In genomic region chr15:68488966-68489365, GRCh38 we compare ENCODE assay signal across 16 cellular contexts. TPM values are rescaled to one million over a fixed set of nuclear protein-coding genes. Genes with fewer than 3 reads are reported as not detected.
"Had no signal": no experiment of that assay in that cellular context is flagged by ENCODE, and none has a peak within 500 bp of the region (broad histone marks: within the 10 kb centered on the region; RNA-seq: fewer than 3 reads in every experiment).

No MANE protein-coding gene starts in this region.

- H3K27ac Mint-ChIP-seq: activated naive CD8-positive, alpha-beta T cell; activated T-cell treated with anti-CD3 and anti-CD28 coated beads, Interleukin-2, amount 50 U/mL, for 24 hours; memory B cell; stimulated activated naive CD8-positive, alpha-beta T cell treated with anti-CD3 and anti-CD28 coated beads, Interleukin-15, amount 100 ng/mL, for 72 hours had no signal

- H3K4me3 ChIP-seq: esophagus squamous epithelium, left ventricle myocardium inferior, ovary, testis had no signal

- H3K36me3 ChIP-seq: esophagus squamous epithelium, left ventricle myocardium inferior, ovary had no signal

- H3K27me3 ChIP-seq: ovary, testis had no signal

- DNase-seq: activated effector memory CD4-positive, alpha-beta T cell treated with anti-CD3 and anti-CD28 coated beads, Interleukin-2, amount 50 U/mL, for 16 hours; activated T-cell treated with anti-CD3 and anti-CD28 coated beads, Interleukin-2, amount 50 U/mL, for 24 hours; esophagus squamous epithelium; foreskin keratinocyte; left ventricle myocardium inferior; ovary; retina; stimulated activated CD4-positive, alpha-beta T cell treated with anti-CD3 and anti-CD28 coated beads, Interleukin-15, amount 100 ng/mL, for 24 hours; stimulated activated CD4-positive, alpha-beta T cell treated with anti-CD3 and anti-CD28 coated beads, Interleukin-4, amount 100 ng/mL, for 24 hours; stimulated activated naive CD8-positive, alpha-beta T cell treated with anti-CD3 and anti-CD28 coated beads, Interleukin-15, amount 100 ng/mL, for 72 hours; T-helper 2 cell; testis had no signal

- H3K27ac ChIP-seq: foreskin keratinocyte, left ventricle myocardium inferior, ovary, testis had no signal

- H3K4me1 Mint-ChIP-seq: memory B cell; stimulated activated naive CD8-positive, alpha-beta T cell treated with anti-CD3 and anti-CD28 coated beads, Interleukin-15, amount 100 ng/mL, for 72 hours had no signal

- H3K9me3 ChIP-seq: esophagus squamous epithelium, left ventricle myocardium inferior, ovary, testis had no signal

- FAIRE-seq: endometrium, islet of Langerhans had no signal

- H3K4me1 ChIP-seq: foreskin keratinocyte had no signal

- H3K9me3 Mint-ChIP-seq: activated T-cell treated with anti-CD3 and anti-CD28 coated beads, Interleukin-2, amount 50 U/mL, for 24 hours; stimulated activated naive CD8-positive, alpha-beta T cell treated with anti-CD3 and anti-CD28 coated beads, Interleukin-15, amount 100 ng/mL, for 72 hours had no signal

- H3K36me3 Mint-ChIP-seq: activated naive CD8-positive, alpha-beta T cell; memory B cell had no signal

- H3K4me3 Mint-ChIP-seq: activated naive CD8-positive, alpha-beta T cell; activated T-cell treated with anti-CD3 and anti-CD28 coated beads, Interleukin-2, amount 50 U/mL, for 24 hours; memory B cell; stimulated activated naive CD8-positive, alpha-beta T cell treated with anti-CD3 and anti-CD28 coated beads, Interleukin-15, amount 100 ng/mL, for 72 hours had no signal

RNA-seq across cellular contexts. Expression of gene ITGA11, which starts 57.0 kb away (rescaled TPM):
- total RNA-seq: foreskin keratinocyte had no signal
